In genomic region chr22:45077286-45077685, GRCh38 we compare ENCODE assay signal across 27 cellular contexts.
"Had no signal": no experiment of that assay in that cellular context is flagged by ENCODE, and none has a peak within 500 bp of the region (broad histone marks: within the 10 kb centered on the region; RNA-seq: fewer than 3 reads in every experiment).

No MANE protein-coding gene starts in this region.

- ATAC-seq: activated naive CD4-positive, alpha-beta T cell treated with anti-CD3 and anti-CD28 coated beads, Interleukin-2, amount 50 U/mL, for 72 hours; activated T-cell treated with anti-CD3 and anti-CD28 coated beads, Interleukin-2, amount 50 U/mL, for 72 hours; effector memory CD8-positive, alpha-beta T cell; gastrocnemius medialis; pancreas had no signal

- H3K36me3 ChIP-seq: gastrocnemius medialis, left ventricle myocardium inferior, pancreas, prostate gland, sigmoid colon, thoracic aorta, uterus had no signal

- H3K4me3 ChIP-seq: coronary artery, dorsolateral prefrontal cortex, gastrocnemius medialis, left ventricle myocardium inferior, lung, pancreas, prostate gland, sigmoid colon, thoracic aorta, uterus had no signal

- H3K27ac ChIP-seq: coronary artery, dorsolateral prefrontal cortex, gastrocnemius medialis, left ventricle myocardium inferior, pancreas, prostate gland, sigmoid colon, thoracic aorta, uterus had no signal

- H3K4me3 Mint-ChIP-seq: activated T-cell treated with anti-CD3 and anti-CD28 coated beads, Interleukin-2, amount 50 U/mL, for 72 hours; effector memory CD8-positive, alpha-beta T cell; nephron; stimulated activated effector memory CD8-positive, alpha-beta T cell treated with anti-CD3 and anti-CD28 coated beads, Interleukin-12 subunit alpha, Interleukin-12 subunit beta, amount 100 ng/mL, for 72 hours; stimulated activated naive CD8-positive, alpha-beta T cell treated with anti-CD3 and anti-CD28 coated beads, Interleukin-15, Interleukin-2, amounts not matched to agents 100 ng/mL and 50 ng/mL, for 24 hours had no signal

- H3K4me1 Mint-ChIP-seq: nephron had no signal

- DNase-seq: activated CD4-positive, alpha-beta T cell treated with anti-CD3 and anti-CD28 coated beads for 4 hours; activated CD4-positive, alpha-beta T cell treated with anti-CD3 and anti-CD28 coated beads, Interleukin-2, amount 50 U/mL, for 4 hours; activated naive CD4-positive, alpha-beta T cell; activated T-cell treated with anti-CD3 and anti-CD28 coated beads for 4 hours; activated T-cell treated with anti-CD3 and anti-CD28 coated beads, Interleukin-2, amount 50 U/mL, for 72 hours; cerebellar nuclear complex; dorsolateral prefrontal cortex; effector memory CD8-positive, alpha-beta T cell; erythroblast; gastrocnemius medialis; glutamatergic neuron; islet precursor cell; left ventricle myocardium inferior; pancreas; sigmoid colon; small intestine; stimulated activated CD4-positive, alpha-beta T cell treated with anti-CD3 and anti-CD28 coated beads, Interleukin-4, amount 100 ng/mL, for 24 hours; trophoblast cell; uterus had no signal

- H3K4me1 ChIP-seq: gastrocnemius medialis, left ventricle myocardium inferior, pancreas, prostate gland, sigmoid colon, uterus had no signal

- H3K9me3 ChIP-seq: gastrocnemius medialis, left ventricle myocardium inferior, pancreas, prostate gland, sigmoid colon, thoracic aorta, uterus had no signal

- H3K27ac Mint-ChIP-seq: activated naive CD4-positive, alpha-beta T cell treated with anti-CD3 and anti-CD28 coated beads, Interleukin-2, amount 50 U/mL, for 72 hours; activated T-cell treated with anti-CD3 and anti-CD28 coated beads, Interleukin-2, amount 50 U/mL, for 72 hours; effector memory CD8-positive, alpha-beta T cell; nephron; stimulated activated effector memory CD8-positive, alpha-beta T cell treated with anti-CD3 and anti-CD28 coated beads, Interleukin-12 subunit alpha, Interleukin-12 subunit beta, amount 100 ng/mL, for 72 hours; stimulated activated naive CD8-positive, alpha-beta T cell treated with anti-CD3 and anti-CD28 coated beads, Interleukin-15, Interleukin-2, amounts not matched to agents 100 ng/mL and 50 ng/mL, for 24 hours had no signal
